Comparison of ENCODE assay signal across 27 cellular contexts in the genomic region with DNA sequence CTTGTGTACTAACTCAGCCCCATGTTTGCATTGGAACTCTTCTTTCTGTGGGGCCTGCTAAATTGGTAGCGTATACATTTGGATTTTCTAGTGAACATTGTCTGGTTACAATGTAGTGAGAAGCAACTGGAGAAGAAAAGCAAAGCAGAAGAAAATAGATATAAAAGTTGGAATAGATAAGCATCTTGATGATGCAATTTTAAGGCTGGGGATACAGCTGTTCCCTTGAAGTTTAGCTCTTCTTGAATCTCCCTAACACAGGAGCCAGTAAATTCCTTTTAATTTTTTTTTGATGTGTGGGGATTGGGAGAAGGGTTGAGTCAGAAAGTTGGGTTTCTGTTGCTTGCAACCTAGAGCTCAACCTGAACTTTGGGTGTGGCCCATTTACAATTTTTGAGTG.
"Had no signal": no experiment of that assay in that cellular context is flagged by ENCODE, and none has a peak within 500 bp of the region (broad histone marks: within the 10 kb centered on the region; RNA-seq: fewer than 3 reads in every experiment).

No MANE protein-coding gene starts in this region.

- H3K4me3 ChIP-seq: stomach, suprapubic skin, testis, thoracic aorta, thyroid gland, tibial artery, tibial nerve, transverse colon, upper lobe of left lung, upper lobe of right lung, uterus, vagina had no signal

- H3K9me3 ChIP-seq: stomach, testis, thoracic aorta, thyroid gland, tibial artery, tibial nerve, transverse colon, upper lobe of left lung, upper lobe of right lung, uterus, vagina had no signal

- FAIRE-seq: urothelium cell line had no signal

- ATAC-seq: stimulated activated effector memory CD8-positive, alpha-beta T cell treated with anti-CD3 and anti-CD28 coated beads, Interleukin-12 subunit alpha, Interleukin-12 subunit beta, amount 100 ng/mL, for 72 hours; stimulated activated memory B cell treated with anti-CD40 and anti-IgM and Interleukin-4, amounts not matched to agents 10 μg/mL and 1 μg/mL and 100 μg/mL, for 72 hours; stimulated activated naive B cell treated with anti-CD40 and anti-IgM and Interleukin-4, amounts not matched to agents 10 μg/mL and 1 μg/mL and 100 μg/mL, for 72 hours; stimulated activated naive CD8-positive, alpha-beta T cell treated with anti-CD3 and anti-CD28 coated beads, Interleukin-15, amount 100 ng/mL, for 72 hours; stimulated activated naive CD8-positive, alpha-beta T cell treated with anti-CD3 and anti-CD28 coated beads, Interleukin-15, Interleukin-2, amounts not matched to agents 100 U/mL and 50 U/mL, for 24 hours; upper lobe of right lung had no signal

- H3K27ac ChIP-seq: stomach, suprapubic skin, testis, thoracic aorta, thyroid gland, tibial artery, tibial nerve, transverse colon, upper lobe of left lung, upper lobe of right lung, uterus, vagina had no signal

- H3K4me1 ChIP-seq: stomach, suprapubic skin, testis, thyroid gland, tibial artery, tibial nerve, transverse colon, upper lobe of left lung, upper lobe of right lung, uterus, vagina had no signal

- H3K36me3 ChIP-seq: stomach, suprapubic skin, thoracic aorta, thyroid gland, tibial artery, tibial nerve, transverse colon, upper lobe of left lung, upper lobe of right lung, uterus, vagina had no signal

- H3K27me3 ChIP-seq: stomach, suprapubic skin, testis, thyroid gland, tibial artery, tibial nerve, transverse colon, upper lobe of left lung, upper lobe of right lung, uterus, vagina had no signal

- DNase-seq: stimulated activated CD4-positive, alpha-beta T cell treated with anti-CD3 and anti-CD28 coated beads, Interleukin-2, amount 100 ng/mL, for 48 hours; stimulated activated CD4-positive, alpha-beta T cell treated with anti-CD3 and anti-CD28 coated beads, Interleukin-4, amount 100 ng/mL, for 1 hour; stimulated activated CD4-positive, alpha-beta T cell treated with anti-CD3 and anti-CD28 coated beads, Interleukin-4, amount 100 ng/mL, for 24 hours; stimulated activated CD4-positive, alpha-beta T cell treated with anti-CD3 and anti-CD28 coated beads, Interleukin-4, amount 100 ng/mL, for 4 hours; stimulated activated CD8-positive, alpha-beta memory T cell treated with anti-CD3 and anti-CD28 coated beads, Interleukin-4, amount 100 ng/mL, for 48 hours; stimulated activated naive B cell treated with anti-CD40 and anti-IgM and Interleukin-4, amounts not matched to agents 10 μg/mL and 1 μg/mL and 100 μg/mL, for 72 hours; stimulated activated naive CD4-positive, alpha-beta T cell; stimulated activated naive CD4-positive, alpha-beta T cell treated with Interleukin-2 at 50 U/mL for 16 hours; stimulated activated naive CD8-positive, alpha-beta T cell treated with anti-CD3 and anti-CD28 coated beads, Interleukin-15, amount 100 ng/mL, for 72 hours; stimulated activated naive CD8-positive, alpha-beta T cell treated with anti-CD3 and anti-CD28 coated beads, Interleukin-15, Interleukin-2, amounts not matched to agents 100 U/mL and 50 U/mL, for 24 hours; stomach; substantia nigra; testis; thyroid gland; tibial artery; transverse colon; trophoblast cell; upper lobe of left lung; upper lobe of right lung; uterus had no signal
